7 cellular contexts compared by ENCODE assay signal in the genomic region with DNA sequence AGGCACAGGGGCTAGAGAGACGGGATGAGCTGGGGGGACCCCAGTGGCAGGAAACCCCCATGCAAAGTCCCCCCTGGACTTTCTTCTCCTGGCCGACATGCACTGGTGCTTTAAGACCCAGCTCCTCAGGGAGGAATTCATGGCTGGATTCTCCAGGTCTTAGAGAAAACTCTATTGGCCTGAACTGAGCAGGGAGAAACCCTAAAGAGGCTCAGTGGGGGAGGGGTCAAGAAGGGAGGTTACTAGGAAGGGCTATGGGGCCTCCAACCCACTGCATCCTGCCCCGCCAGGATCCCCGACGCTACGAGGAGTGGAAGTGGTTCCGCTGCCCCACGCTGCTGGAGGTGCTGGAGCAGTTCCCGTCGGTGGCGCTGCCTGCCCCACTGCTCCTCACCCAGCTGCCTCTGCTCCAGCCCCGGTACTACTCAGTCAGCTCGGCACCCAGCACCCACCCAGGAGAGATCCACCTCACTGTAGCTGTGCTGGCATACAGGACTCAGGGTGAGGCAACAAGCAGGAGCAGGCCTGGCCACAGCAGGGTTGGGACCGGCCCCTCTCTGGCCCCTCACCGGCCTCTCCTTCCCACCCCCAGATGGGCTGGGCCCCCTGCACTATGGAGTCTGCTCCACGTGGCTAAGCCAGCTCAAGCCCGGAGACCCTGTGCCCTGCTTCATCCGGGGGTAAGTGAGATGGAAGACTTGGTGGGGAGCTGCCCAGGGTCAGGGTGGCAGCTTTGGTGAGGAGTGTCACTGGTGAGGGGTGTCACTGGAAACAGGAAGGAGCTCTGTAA. TPM values are rescaled to one million over a fixed set of nuclear protein-coding genes. Genes with fewer than 3 reads are reported as not detected.
DNase-seq lines count a peak whose midpoint lies in the region; ATAC-seq and TF ChIP-seq lines count a peak whose summit lies in the region.

No MANE protein-coding gene starts in this region.

- in situ Hi-C loops in GM23248 (cut with MboI), result no loop called here

- no peak overlapping the region for H3K4me3 Mint-ChIP-seq in dendritic cell treated with granulocyte-macrophage colony-stimulating factor and Interleukin-4, amounts not matched to agents 40 ng/mL and 50 ng/mL, for 4 days

- no peaks in the 10 kb centered on the region; the same call in 1 of the 2 replicates for H3K27me3 ChIP-seq in GM23248 (replicated peaks; ENCODE audit: insufficient read depth)
- H3K27me3 ChIP-seq in aorta (ENCODE audit: control insufficient read depth in 1 of 2, insufficient read depth in 2 of 2, low read length in 1 of 2), result no peaks in the 10 kb centered on the region

- peak; percentile 46 for ATAC-seq in omental fat pad (ENCODE audit: low FRiP score)
- ATAC-seq in HG03025 (IDR thresholded peaks at IDR 0.05; ENCODE audit: low FRiP score, unreplicated experiment), result no peak
- no peak for ATAC-seq in HG03097 (IDR thresholded peaks at IDR 0.05; ENCODE audit: low FRiP score, unreplicated experiment)
- no peak for ATAC-seq in aorta (ENCODE audit: low FRiP score)

- peak overlapping the region; percentile 52 for H3K27ac Mint-ChIP-seq in dendritic cell treated with granulocyte-macrophage colony-stimulating factor and Interleukin-4, amounts not matched to agents 40 ng/mL and 50 ng/mL, for 4 days

- H3K36me3 ChIP-seq in GM23248 (ENCODE audit: low read depth), result no peaks in the 10 kb centered on the region
- H3K36me3 ChIP-seq in aorta (ENCODE audit: control insufficient read depth in 1 of 2, insufficient read depth in 2 of 2, low read length in 1 of 2), result no peaks in the 10 kb centered on the region

- no peaks in the 10 kb centered on the region for H3K9me3 ChIP-seq in GM23248 (ENCODE audit: low read depth)
- no peaks in the 10 kb centered on the region for H3K9me3 ChIP-seq in aorta (ENCODE audit: control insufficient read depth, low read length)

- peaks cover 81% of the 10 kb centered on the region for H3K27me3 Mint-ChIP-seq in dendritic cell treated with granulocyte-macrophage colony-stimulating factor and Interleukin-4, amounts not matched to agents 40 ng/mL and 50 ng/mL, for 4 days

- WGBS in GM23248 (ENCODE audit: low coverage in 1 of 2, low lambda C conversion rate in 2 of 2, missing lambda C conversion rate in 2 of 2), 2 experiments, result 24 to 27% methylated on average over 17 to 18 of the region's 18 CpGs
- WGBS in aorta, 2 donors, result 23 to 29% methylated on average over 16 to 18 of the region's 18 CpGs

- H3K36me3 Mint-ChIP-seq in dendritic cell treated with granulocyte-macrophage colony-stimulating factor and Interleukin-4, amounts not matched to agents 40 ng/mL and 50 ng/mL, for 4 days (ENCODE audit: low read depth), result no peaks in the 10 kb centered on the region

- no peak overlapping the region for H3K27ac ChIP-seq in GM23248
- no peak overlapping the region for H3K27ac ChIP-seq in aorta (ENCODE audit: low read depth in 1 of 2, low read length in 2 of 2)

- H3K9ac ChIP-seq in GM23248, result no peak overlapping the region

- no peak overlapping the region for H3K4me2 ChIP-seq in GM23248 (ENCODE audit: unreplicated experiment)

- no peaks in the 10 kb centered on the region for H4K20me1 ChIP-seq in GM23248 (ENCODE audit: insufficient read depth)

- no peak overlapping the region; the same call in 1 of the 2 replicates for H2AFZ ChIP-seq in GM23248

- H3F3A ChIP-seq in GM23248 (ENCODE audit: insufficient read depth), result no peaks in the 10 kb centered on the region

- no peaks in the 10 kb centered on the region for H3K9me2 ChIP-seq in GM23248 (ENCODE audit: insufficient read depth)

- no peak for TF ChIP-seq CTCF in omental fat pad (IDR thresholded peaks at IDR 0.05)

- no peaks in the 10 kb centered on the region for H3K79me2 ChIP-seq in GM23248 (ENCODE audit: insufficient read depth)

- peaks cover 48% of the 10 kb centered on the region for H3K4me1 Mint-ChIP-seq in dendritic cell treated with granulocyte-macrophage colony-stimulating factor and Interleukin-4, amounts not matched to agents 40 ng/mL and 50 ng/mL, for 4 days (ENCODE audit: low read depth)

- H3K4me3 ChIP-seq in GM23248 (no peak overlapping the region), aorta (ENCODE audit: low read length in 2 of 2) (no peak overlapping the region)

- DNase-seq in GM23248 (peak; percentile 34), SK-N-DZ (ENCODE audit: low spot score) (peak; percentile 78), omental fat pad (ENCODE audit: low spot score) (no peak), aorta (no peak)

- intact Hi-C loops in dendritic cell treated with granulocyte-macrophage colony-stimulating factor and Interleukin-4, amounts not matched to agents 40 ng/mL and 50 ng/mL, for 4 days (cut with micrococcal nuclease), result no loop called here
- intact Hi-C loops in aorta (cut with DNase I), result no loop called here

- H3K4me1 ChIP-seq in GM23248 (ENCODE audit: insufficient read depth) (no peaks in the 10 kb centered on the region), aorta (ENCODE audit: control insufficient read depth in 1 of 2, insufficient read depth in 2 of 2, low read length in 2 of 2) (no peaks in the 10 kb centered on the region)

- H3K9me3 Mint-ChIP-seq in dendritic cell treated with granulocyte-macrophage colony-stimulating factor and Interleukin-4, amounts not matched to agents 40 ng/mL and 50 ng/mL, for 4 days, result no peaks in the 10 kb centered on the region

RNA-seq across cellular contexts. Expression of gene ATG9B, which starts 13.8 kb away (rescaled TPM):
- total RNA-seq in GM23248 (2014; rRNA removed; shearing (Covaris generic)), result not detected in 2 replicates
- polyA plus RNA-seq in GM23248 (2016; fragmentation: Nextera tagmentation; extraction: Ambion mirVana) (0.79 and 0.81 TPM in 2 replicates), aorta (not detected)
- 5.2 and 5.4 TPM in 2 replicates for polyA plus RNA-seq in SK-N-DZ (2014; cell fraction: cytosol; rRNA removed)
- polyA plus RNA-seq in SK-N-DZ (2014; cell fraction: nucleus; rRNA removed), result 7.5 and 9.9 TPM in 2 replicates
- total RNA-seq in omental fat pad (under 1 TPM in 1 of 4 donors, not detected in 3; 0.46 TPM), aorta (under 1 TPM in 1 of 2 donors, not detected in 1; 0.12 TPM)

RNA-seq across cellular contexts. Expression of gene ABCB8, which starts 17.7 kb away (rescaled TPM):
- 31.6 and 32.2 TPM in 2 replicates for total RNA-seq in GM23248 (2014; rRNA removed; shearing (Covaris generic))
- polyA plus RNA-seq in GM23248 (2016; fragmentation: Nextera tagmentation; extraction: Ambion mirVana) (28.5 and 29.6 TPM in 2 replicates), aorta (10 to 100 TPM in 1 of 2 donors, 1 to 10 TPM in 1; 5.5 to 39.7 TPM)
- polyA plus RNA-seq in SK-N-DZ (2014; cell fraction: cytosol; rRNA removed), result 20.3 and 22.3 TPM in 2 replicates
- polyA plus RNA-seq in SK-N-DZ (2014; cell fraction: nucleus; rRNA removed), result 35.5 and 48.0 TPM in 2 replicates
- total RNA-seq in omental fat pad (10 to 100 TPM; 25.5 to 39.4 (median 31.6) TPM), aorta (10 to 100 TPM; 18.7 to 30.8 TPM)

RNA-seq across cellular contexts. Expression of gene NOS3, which starts 19.7 kb away (rescaled TPM):
- total RNA-seq in GM23248 (2014; rRNA removed; shearing (Covaris generic)), result 0.13 and 0.32 TPM in 2 replicates
- polyA plus RNA-seq in GM23248 (2016; fragmentation: Nextera tagmentation; extraction: Ambion mirVana) (0.61 and 0.83 TPM in 2 replicates), aorta (10 to 100 TPM in 1 of 2 donors, under 1 TPM in 1; 0.63 to 17.3 TPM)
- polyA plus RNA-seq in SK-N-DZ (2014; cell fraction: cytosol; rRNA removed), result 14.7 and 15.2 TPM in 2 replicates
- polyA plus RNA-seq in SK-N-DZ (2014; cell fraction: nucleus; rRNA removed), result 21.6 and 21.7 TPM in 2 replicates
- total RNA-seq in omental fat pad (10 to 100 TPM; 11.2 to 75.3 (median 25.2) TPM), aorta (10 to 100 TPM; 28.1 to 32.4 TPM)

RNA-seq across cellular contexts. Expression of gene KCNH2, which starts 32.4 kb away (rescaled TPM):
- not detected in 2 replicates for total RNA-seq in GM23248 (2014; rRNA removed; shearing (Covaris generic))
- polyA plus RNA-seq in GM23248 (2016; fragmentation: Nextera tagmentation; extraction: Ambion mirVana) (not detected in 2 replicates), aorta (under 1 TPM; 0.23 to 0.63 TPM)
- polyA plus RNA-seq in SK-N-DZ (2014; cell fraction: cytosol; rRNA removed), result 47.5 and 53.0 TPM in 2 replicates
- 69.1 and 75.0 TPM in 2 replicates for polyA plus RNA-seq in SK-N-DZ (2014; cell fraction: nucleus; rRNA removed)
- total RNA-seq in omental fat pad (under 1 TPM; 0.12 to 0.56 (median 0.47) TPM), aorta (1 to 10 TPM in 1 of 2 donors, under 1 TPM in 1; 0.65 to 2.4 TPM)

RNA-seq across cellular contexts. Expression of gene ASIC3, which starts 37.8 kb away (rescaled TPM):
- total RNA-seq in GM23248 (2014; rRNA removed; shearing (Covaris generic)), result 1.1 TPM in 1 of 2 replicates, not detected in the other
- 0.26 TPM in 1 of 2 replicates, not detected in the other for polyA plus RNA-seq in GM23248 (2016; fragmentation: Nextera tagmentation; extraction: Ambion mirVana)
- polyA plus RNA-seq in SK-N-DZ (2014; cell fraction: cytosol; rRNA removed), result 0.51 and 0.56 TPM in 2 replicates
- 3.7 and 9.3 TPM in 2 replicates for polyA plus RNA-seq in SK-N-DZ (2014; cell fraction: nucleus; rRNA removed)
- 1 to 10 TPM; 1.6 to 3.2 (median 2.3) TPM for total RNA-seq in omental fat pad
- 1 to 10 TPM; 1.7 to 2.9 TPM for total RNA-seq in aorta
- 1 to 10 TPM in 1 of 2 donors, not detected in 1; 7.1 TPM for polyA plus RNA-seq in aorta

Comparison
In these comparisons a context has a peak if more than half of its experiments do, and no peak if none do; other contexts are left out.
1. DNase-seq: peak in GM23248 (single experiment) and SK-N-DZ (single experiment); none in omental fat pad (single experiment) and aorta (0 of 2).